In the genomic region with DNA sequence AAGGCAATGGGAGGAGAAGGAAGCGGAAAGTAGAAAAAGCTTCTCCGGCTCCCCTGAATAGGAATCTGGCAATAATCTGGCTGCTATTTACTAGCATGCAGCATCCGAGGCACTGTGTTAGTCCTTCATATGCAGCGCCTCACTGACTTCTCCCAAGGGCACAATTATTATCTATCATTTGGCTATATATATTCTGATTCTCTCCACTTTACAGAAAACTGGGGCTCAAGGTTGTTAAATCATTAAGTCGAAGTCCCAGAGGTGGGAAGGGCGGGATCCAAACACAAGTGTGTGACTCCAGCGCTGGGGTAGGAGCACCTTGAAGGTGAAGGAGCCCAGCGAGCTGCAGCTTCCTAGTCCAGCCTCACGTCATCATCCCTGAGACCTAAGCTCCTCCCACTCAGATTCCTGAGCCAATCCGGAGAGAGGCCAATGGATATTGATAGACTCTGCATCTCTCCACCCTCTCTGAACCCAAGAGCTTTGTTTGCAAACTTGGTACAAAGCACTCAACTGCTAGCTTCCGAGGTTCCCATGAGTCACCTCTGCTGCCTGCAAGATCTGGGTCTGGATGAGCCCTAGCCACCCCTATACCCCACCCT, we compare ENCODE assay signal across 9 cellular contexts. TPM values are rescaled to one million over a fixed set of nuclear protein-coding genes. Genes with fewer than 3 reads are reported as not detected.
DNase-seq lines count a peak whose midpoint lies in the region; ATAC-seq, FAIRE-seq and TF ChIP-seq lines count a peak whose summit lies in the region.
"Had no signal": no experiment of that assay in that cellular context is flagged by ENCODE, and none has a peak within 500 bp of the region (broad histone marks: within the 10 kb centered on the region; RNA-seq: fewer than 3 reads in every experiment).

No MANE protein-coding gene starts in this region.

- peak overlapping the region; percentile 57 for H3K4me2 ChIP-seq in A549

- H3K4me3 ChIP-seq in A549: no peak overlapping the region
- H3K4me3 ChIP-seq in NB4 (ENCODE audit: low read depth, low read length): no peak overlapping the region

- peaks cover 11% of the 10 kb centered on the region for H3K4me1 Mint-ChIP-seq in type B pancreatic cell (ENCODE audit: unreplicated experiment)

- peak overlapping the region in 1 of 2 experiments; percentile 55; a peak in 1 of 6 replicates for H3K27ac ChIP-seq in A549
- H3K27ac ChIP-seq: VCaP had no signal

- no peaks in the 10 kb centered on the region for H3K9me3 ChIP-seq in A549

- no peak for TF ChIP-seq CTCF in A549 (IDR thresholded peaks at IDR 0.05)
- no peak for TF ChIP-seq CTCF in NB4 (IDR thresholded peaks at IDR 0.05; ENCODE audit: low read depth, low read length)
- no peak for TF ChIP-seq CTCF in type B pancreatic cell (conservative IDR thresholded peaks at IDR 0.05)

- CTCF ChIA-PET in A549 (lab: Yijun Ruan, JAX): interaction anchor here (1.0 to 5.2 kb wide), 4 partner anchors 9 to 107 kb away, joined by 3 to 22 read pairs (median 3); no protein-coding TSS in a partner anchor

- H3K36me3 Mint-ChIP-seq in type B pancreatic cell: no peaks in the 10 kb centered on the region

- FAIRE-seq in A549 (lab: Jason Lieb, UNC): no peak

- H3K4me1 ChIP-seq in A549: 0 out of 3 replicates have a peak, but pooled peaks cover 7% of the 10 kb centered on the region

- no peaks in the 10 kb centered on the region for H3K27me3 Mint-ChIP-seq in type B pancreatic cell

- peak overlapping the region; percentile 82 for H3K4me3 Mint-ChIP-seq in type B pancreatic cell

- POLR2A ChIA-PET in A549 (lab: Yijun Ruan, JAX): interaction anchor here (0.5 to 1.2 kb wide), 2 partner anchors 16 to 36 kb away, joined by 3 read pairs; a partner anchor contains a TSS

- DNase-seq in A549 (ENCODE audit: low read depth in 1 of 2, low spot score in 1 of 2) (peak in 1 of 2 experiments; percentile 67), NB4 (ENCODE audit: low read depth) (peak; percentile 37), cerebellum (ENCODE audit: low spot score) (peak; percentile 38), left kidney (ENCODE audit: low read depth, low spot score) (peak; percentile 70), type B pancreatic cell (ENCODE audit: extremely low spot score, unreplicated experiment) (peak; percentile 45)

- WGBS in A549 (ENCODE audit: missing lambda C conversion rate): 57% methylated on average over 11 of the region's 11 CpGs

- ATAC-seq in A549 (peak; percentile 84 to 92), HG03354 (IDR thresholded peaks at IDR 0.05; ENCODE audit: poor library complexity, severe bottlenecking, unreplicated experiment) (no peak), GM19324 (IDR thresholded peaks at IDR 0.05; ENCODE audit: low FRiP score, unreplicated experiment) (no peak), GM18511 (IDR thresholded peaks at IDR 0.05; ENCODE audit: unreplicated experiment) (no peak)

- TF ChIP-seq EP300 in A549 (IDR thresholded peaks at IDR 0.05): no peak

- H3K27ac Mint-ChIP-seq in type B pancreatic cell: peak overlapping the region; percentile 62

- no peak for TF ChIP-seq RAD21 in A549 (conservative IDR thresholded peaks at IDR 0.05 in 1 of 2, IDR thresholded peaks at IDR 0.05 in 1 of 2)

- TF ChIP-seq POLR2A in A549 (IDR thresholded peaks at IDR 0.05; ENCODE audit: low read length) (no peak), NB4 (IDR thresholded peaks at IDR 0.05; ENCODE audit: extremely low read depth, insufficient read length) (no peak)

- H3K9me3 Mint-ChIP-seq in type B pancreatic cell: no peaks in the 10 kb centered on the region

TF ChIP-seq in A549, 52 proteins besides CTCF, POLR2A, EP300 and RAD21:
- TF ChIP-seq RARB (CRISPR knock-in tag; IDR thresholded peaks at IDR 0.05): no peak
- TF ChIP-seq FOSL2 (IDR thresholded peaks at IDR 0.05): no peak
- 0 out of 2 replicates have a peak, but pooled peaks have one; percentile 5 for TF ChIP-seq FOSL2 (CRISPR knock-in tag; IDR thresholded peaks at IDR 0.05)
- no peak for TF ChIP-seq MYC (IDR thresholded peaks at IDR 0.05; ENCODE audit: borderline replicate concordance, low read length)
- TF ChIP-seq, protein P1, sequence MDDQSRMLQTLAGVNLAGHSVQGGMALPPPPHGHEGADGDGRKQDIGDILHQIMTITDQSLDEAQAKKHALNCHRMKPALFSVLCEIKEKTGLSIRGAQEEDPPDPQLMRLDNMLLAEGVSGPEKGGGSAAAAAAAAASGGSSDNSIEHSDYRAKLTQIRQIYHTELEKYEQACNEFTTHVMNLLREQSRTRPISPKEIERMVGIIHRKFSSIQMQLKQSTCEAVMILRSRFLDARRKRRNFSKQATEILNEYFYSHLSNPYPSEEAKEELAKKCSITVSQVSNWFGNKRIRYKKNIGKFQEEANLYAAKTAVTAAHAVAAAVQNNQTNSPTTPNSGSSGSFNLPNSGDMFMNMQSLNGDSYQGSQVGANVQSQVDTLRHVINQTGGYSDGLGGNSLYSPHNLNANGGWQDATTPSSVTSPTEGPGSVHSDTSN (IDR thresholded peaks at IDR 0.05): no peak
- no peak for TF ChIP-seq KDM1A (IDR thresholded peaks at IDR 0.05; ENCODE audit: low read depth)
- TF ChIP-seq GATA3 (IDR thresholded peaks at IDR 0.05; ENCODE audit: borderline replicate concordance): no peak
- TF ChIP-seq BHLHE40 (IDR thresholded peaks at IDR 0.05; ENCODE audit: low read depth, low read length): no peak
- no peak for TF ChIP-seq JUN (IDR thresholded peaks at IDR 0.05)
- TF ChIP-seq ZSCAN20 (CRISPR knock-in tag; IDR thresholded peaks at IDR 0.05): no peak

RNA-seq across cellular contexts. Expression of a gene that starts 16.6 kb away (rescaled TPM):
- 9.3 and 11.7 TPM in 2 replicates for polyA plus RNA-seq in A549 (2011; rRNA removed)
- polyA plus RNA-seq in A549 (2012; cell fraction: cytosol; rRNA removed): 2.7 and 3.6 TPM in 2 replicates
- polyA plus RNA-seq in A549 (2012; cell fraction: nucleus; rRNA removed): 4.1 and 6.3 TPM in 2 replicates
- 5.3 to 6.2 TPM (median 5.7 TPM) in 3 replicates for polyA plus RNA-seq in A549 (2017; fragmentation: RNase III; extraction: RNeasy Plus Mini Kit Qiagen cat#74134 plus additional on column Dnase treatment)
- 17.5 and 20.3 TPM in 2 replicates for polyA minus RNA-seq in A549 (2011; rRNA and poly(A)+ RNA removed)
- 20.8 TPM for total RNA-seq in cerebellum
- total RNA-seq in type B pancreatic cell (ENCODE audit: low replicate concordance): 26.6 and 35.4 TPM in 2 replicates

Comparison
In these comparisons a context has a peak if more than half of its experiments do, and no peak if none do; other contexts are left out.
1. ATAC-seq: peak in A549 (2 of 2); none in HG03354 (single experiment), GM19324 (single experiment) and GM18511 (single experiment).